ENCODE assay signal across 1 cellular context in genomic region chr3:45472795-45473194, GRCh38.
TF ChIP-seq lines count a peak whose summit lies in the region.

No MANE protein-coding gene starts in this region.

TF ChIP-seq in GM23338, 12 proteins besides CTCF, POLR2A, EP300 and RAD21 (continued from another document):
- TF ChIP-seq ZNF462 (CRISPR knock-in tag; IDR thresholded peaks at IDR 0.05) (no peak), EZH2phosphoT487 (IDR thresholded peaks at IDR 0.05; ENCODE audit: unreplicated experiment) (no peak), POLR2AphosphoS5 (IDR thresholded peaks at IDR 0.05; ENCODE audit: low read depth) (no peak), NANOG (IDR thresholded peaks at IDR 0.05; ENCODE audit: borderline replicate concordance) (no peak)
